1 cellular context compared by ENCODE assay signal in the genomic region with DNA sequence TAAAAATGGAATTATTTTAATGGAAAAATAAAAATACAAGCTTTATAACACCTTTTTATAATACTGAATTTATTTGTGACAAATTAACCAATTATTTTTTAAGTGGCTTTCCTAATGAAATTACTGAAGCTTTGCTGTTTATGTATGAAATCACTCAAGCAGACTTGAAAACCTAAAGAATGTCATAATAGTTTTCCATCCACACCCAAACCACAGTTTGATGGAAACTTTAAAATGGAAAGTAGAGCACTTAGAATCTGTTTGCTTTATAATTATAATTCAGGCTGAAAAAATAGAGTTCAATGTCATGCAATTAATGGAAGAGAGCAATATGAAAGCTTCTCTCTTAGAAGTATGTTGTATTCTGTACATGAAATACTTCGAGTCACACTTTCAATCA.
TF ChIP-seq lines count a peak whose summit lies in the region.

No MANE protein-coding gene starts in this region.

TF ChIP-seq in Ishikawa, 13 proteins besides CTCF, POLR2A, EP300 and RAD21 (continued from another document):
- TF ChIP-seq, protein P1, sequence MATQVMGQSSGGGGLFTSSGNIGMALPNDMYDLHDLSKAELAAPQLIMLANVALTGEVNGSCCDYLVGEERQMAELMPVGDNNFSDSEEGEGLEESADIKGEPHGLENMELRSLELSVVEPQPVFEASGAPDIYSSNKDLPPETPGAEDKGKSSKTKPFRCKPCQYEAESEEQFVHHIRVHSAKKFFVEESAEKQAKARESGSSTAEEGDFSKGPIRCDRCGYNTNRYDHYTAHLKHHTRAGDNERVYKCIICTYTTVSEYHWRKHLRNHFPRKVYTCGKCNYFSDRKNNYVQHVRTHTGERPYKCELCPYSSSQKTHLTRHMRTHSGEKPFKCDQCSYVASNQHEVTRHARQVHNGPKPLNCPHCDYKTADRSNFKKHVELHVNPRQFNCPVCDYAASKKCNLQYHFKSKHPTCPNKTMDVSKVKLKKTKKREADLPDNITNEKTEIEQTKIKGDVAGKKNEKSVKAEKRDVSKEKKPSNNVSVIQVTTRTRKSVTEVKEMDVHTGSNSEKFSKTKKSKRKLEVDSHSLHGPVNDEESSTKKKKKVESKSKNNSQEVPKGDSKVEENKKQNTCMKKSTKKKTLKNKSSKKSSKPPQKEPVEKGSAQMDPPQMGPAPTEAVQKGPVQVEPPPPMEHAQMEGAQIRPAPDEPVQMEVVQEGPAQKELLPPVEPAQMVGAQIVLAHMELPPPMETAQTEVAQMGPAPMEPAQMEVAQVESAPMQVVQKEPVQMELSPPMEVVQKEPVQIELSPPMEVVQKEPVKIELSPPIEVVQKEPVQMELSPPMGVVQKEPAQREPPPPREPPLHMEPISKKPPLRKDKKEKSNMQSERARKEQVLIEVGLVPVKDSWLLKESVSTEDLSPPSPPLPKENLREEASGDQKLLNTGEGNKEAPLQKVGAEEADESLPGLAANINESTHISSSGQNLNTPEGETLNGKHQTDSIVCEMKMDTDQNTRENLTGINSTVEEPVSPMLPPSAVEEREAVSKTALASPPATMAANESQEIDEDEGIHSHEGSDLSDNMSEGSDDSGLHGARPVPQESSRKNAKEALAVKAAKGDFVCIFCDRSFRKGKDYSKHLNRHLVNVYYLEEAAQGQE (IDR thresholded peaks at IDR 0.05; ENCODE audit: low read depth) = no peak
- no peak for TF ChIP-seq EGR1 (IDR thresholded peaks at IDR 0.05)
- TF ChIP-seq TEAD4 (IDR thresholded peaks at IDR 0.05) = 0 out of 2 replicates have a peak, but pooled peaks have one; percentile 16
